8 cellular contexts compared by ENCODE assay signal in the genomic region with DNA sequence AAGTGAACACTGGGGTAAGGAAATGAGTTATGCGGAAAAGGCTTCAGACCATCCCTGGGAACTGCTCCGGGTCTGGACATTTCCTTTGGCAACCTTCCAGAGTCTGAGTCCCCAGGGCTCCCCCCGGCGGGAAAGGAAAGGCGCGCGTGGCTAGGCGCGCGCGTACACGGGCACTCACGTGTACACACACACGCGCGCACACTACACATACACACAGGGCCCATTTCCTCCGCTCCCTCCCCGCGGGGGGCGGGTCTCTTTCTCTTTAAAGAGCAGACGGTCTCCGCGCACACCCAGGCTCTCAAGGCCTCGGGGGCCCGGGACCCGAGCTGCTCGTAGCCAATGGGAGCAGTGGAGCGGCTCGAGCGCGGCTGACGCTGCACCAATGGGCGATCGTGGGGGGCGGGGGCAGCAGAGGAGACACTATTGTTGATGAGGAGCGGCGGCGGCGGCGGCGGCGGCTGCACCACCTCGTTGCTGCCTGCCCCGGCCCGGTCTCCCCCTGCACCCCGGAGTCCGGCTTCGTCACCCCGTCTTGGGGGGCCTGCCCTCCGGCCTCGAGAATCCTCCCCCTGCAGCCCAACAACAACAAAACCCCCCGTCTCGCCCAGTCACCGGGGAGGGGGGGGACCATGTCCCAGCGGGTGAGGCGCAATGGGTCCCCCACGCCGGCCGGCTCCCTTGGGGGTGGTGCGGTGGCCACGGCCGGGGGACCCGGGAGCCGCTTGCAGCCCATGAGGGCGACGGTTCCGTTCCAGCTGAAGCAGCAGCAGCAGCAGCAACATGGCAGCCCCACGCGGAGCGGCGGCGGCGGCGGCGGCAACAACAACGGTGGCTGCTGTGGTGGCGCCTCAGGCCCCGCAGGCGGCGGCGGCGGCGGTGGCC. TPM values are rescaled to one million over a fixed set of nuclear protein-coding genes. Genes with fewer than 3 reads are reported as not detected.
DNase-seq lines count a peak whose midpoint lies in the region; ATAC-seq, FAIRE-seq and TF ChIP-seq lines count a peak whose summit lies in the region.

Gene FAM117B (plus strand): TSS at position 414 of the 885 bp plus-strand sequence. CDS start 219 bp downstream, at position 633.

- peaks cover 8% of the 10 kb centered on the region for H3K36me3 Mint-ChIP-seq in Caco-2 (ENCODE audit: insufficient read depth, unreplicated experiment)
- H3K36me3 Mint-ChIP-seq in effector memory CD8-positive, alpha-beta T cell (ENCODE audit: insufficient read depth) = peaks cover 14% of the 10 kb centered on the region
- peaks cover 9% of the 10 kb centered on the region for H3K36me3 Mint-ChIP-seq in memory B cell

- intact Hi-C loops in Caco-2 (cut with micrococcal nuclease; ENCODE audit: unreplicated experiment) = loop anchor here (1.0 to 5.0 kb wide), 2 partner anchors 46 to 238 kb away; partner anchors contain the start of gene ICA1L

- H3K4me1 ChIP-seq in Caco-2 = peaks cover 9% of the 10 kb centered on the region; the same call in 1 of the 2 replicates

- DNase-seq in Caco-2 (peak; percentile 98), HTR-8/SVneo (ENCODE audit: insufficient read length, low spot score) (peak; percentile 97), NOMO-1 treated with DMSO at 0.1 percent for 48 hours (lab: John Stamatoyannopoulos, UW; ENCODE audit: unreplicated experiment) (peak; percentile 96), memory B cell (ENCODE audit: low spot score in 2 of 2) (peak; percentile 89 to 96)
- peak; percentile 89 to 94 (median 92) for DNase-seq in activated CD8-positive, alpha-beta memory T cell treated with anti-CD3 and anti-CD28 coated beads for 48 hours (ENCODE audit: low read depth in 2 of 3, low spot score in 2 of 3)
- DNase-seq in effector memory CD8-positive, alpha-beta T cell = peak; percentile 96 to 98 (median 96)
- DNase-seq in stimulated activated CD8-positive, alpha-beta memory T cell treated with anti-CD3 and anti-CD28 coated beads, Interleukin-12 subunit alpha, Interleukin-12 subunit beta, amount 100 ng/mL, for 1 hour (ENCODE audit: low read depth) = peak; percentile 96

- H3K9me3 ChIP-seq in Caco-2 = no peaks in the 10 kb centered on the region

- CTCF ChIA-PET in Caco-2 (lab: Charles Lee) = interaction anchor here (0.6 to 2.6 kb wide), 2 partner anchors 46 to 1553 kb away, joined by 5 to 21 read pairs; no protein-coding TSS in a partner anchor

- H3K4me1 Mint-ChIP-seq in Caco-2 (ENCODE audit: low read depth, unreplicated experiment) (peaks cover 15% of the 10 kb centered on the region), memory B cell (peaks cover 32% of the 10 kb centered on the region)
- H3K4me1 Mint-ChIP-seq in effector memory CD8-positive, alpha-beta T cell (ENCODE audit: low read depth in 2 of 2) = peaks cover 19 to 22% of the 10 kb centered on the region in 2 donors

- ATAC-seq in GM21381 (IDR thresholded peaks at IDR 0.05; ENCODE audit: unreplicated experiment) (peak; percentile 88), memory B cell (ENCODE audit: low read depth) (peak; percentile 84)
- ATAC-seq in effector memory CD8-positive, alpha-beta T cell (replicated peaks) = peak; percentile 88

- FAIRE-seq in HTR-8/SVneo (lab: Jason Lieb, UNC) = peak; percentile 80

- no peaks in the 10 kb centered on the region for H3K27me3 ChIP-seq in Caco-2 (replicated peaks; ENCODE audit: control insufficient read depth, insufficient read depth, low read length)

- H3K27me3 Mint-ChIP-seq in Caco-2 (ENCODE audit: insufficient read depth, unreplicated experiment) (no peaks in the 10 kb centered on the region), memory B cell (no peaks in the 10 kb centered on the region)
- H3K27me3 Mint-ChIP-seq in effector memory CD8-positive, alpha-beta T cell = no peaks in the 10 kb centered on the region

- peak in 1 of 2 experiments; percentile 34 for TF ChIP-seq CTCF in Caco-2 (IDR thresholded peaks at IDR 0.05; ENCODE audit: insufficient read depth in 1 of 2, low read depth in 1 of 2, low read length in 1 of 2, severe bottlenecking in 1 of 2, unreplicated experiment in 1 of 2)

- H3K4me3 Mint-ChIP-seq in Caco-2 (ENCODE audit: unreplicated experiment) (peak within 1 kb of the TSS; percentile 89), memory B cell (peak within 1 kb of the TSS; percentile 94)
- peak within 1 kb of the TSS; percentile 91 to 93 for H3K4me3 Mint-ChIP-seq in effector memory CD8-positive, alpha-beta T cell

- no peaks in the 10 kb centered on the region for H3K9me3 Mint-ChIP-seq in Caco-2 (ENCODE audit: unreplicated experiment)
- H3K9me3 Mint-ChIP-seq in effector memory CD8-positive, alpha-beta T cell = no peaks in the 10 kb centered on the region
- H3K9me3 Mint-ChIP-seq in memory B cell = no peaks in the 10 kb centered on the region

- H3K4me3 ChIP-seq in Caco-2 (ENCODE audit: low read depth, low read length) = peak within 1 kb of the TSS; percentile 97

- H3K27ac Mint-ChIP-seq in Caco-2 (ENCODE audit: unreplicated experiment) (peak within 1 kb of the TSS; percentile 80), memory B cell (peak within 1 kb of the TSS; percentile 97)
- peak within 1 kb of the TSS; percentile 88 to 96 for H3K27ac Mint-ChIP-seq in effector memory CD8-positive, alpha-beta T cell

- POLR2A ChIA-PET in Caco-2 (lab: Charles Lee) = interaction anchor here (1.0 kb wide), 1 partner anchor 379 kb away, joined by 5 read pairs; no protein-coding TSS in a partner anchor

- BruUV-seq in Caco-2 (replicated peaks; lab: Mats Ljungman, UMichigan) = no TSS peak

- H3K36me3 ChIP-seq in Caco-2 (ENCODE audit: control insufficient read depth, insufficient read depth, low read length) = no peaks in the 10 kb centered on the region

RNA-seq across cellular contexts. Expression of gene FAM117B, which starts in this region (rescaled TPM):
- 9.6 and 9.8 TPM in 2 replicates for total RNA-seq in Caco-2 (2022)

Comparison
In these comparisons a context has a peak if more than half of its experiments do, and no peak if none do; other contexts are left out.
1. Peak in every context shown above with its lines: DNase-seq, ATAC-seq and H3K4me3 ChIP-seq.